Comparison of ENCODE assay signal across 19 cellular contexts in genomic region chr13:100483836-100484381, GRCh38.
A peak's percentile ranks its signal among the peaks of the same experiment; 100 is the strongest.
DNase-seq lines count a peak whose midpoint lies in the region; ATAC-seq, FAIRE-seq and TF ChIP-seq lines count a peak whose summit lies in the region.
"Had no signal": no experiment of that assay in that cellular context is flagged by ENCODE, and none has a peak within 500 bp of the region (broad histone marks: within the 10 kb centered on the region; RNA-seq: fewer than 3 reads in every experiment).

No MANE protein-coding gene starts in this region.

- no peaks in the 10 kb centered on the region for H3K36me3 ChIP-seq in CD8-positive, alpha-beta T cell (ENCODE audit: insufficient read depth, low read length)
- no peaks in the 10 kb centered on the region for H3K36me3 ChIP-seq in endothelial cell of umbilical vein (ENCODE audit: control insufficient read depth in 2 of 2, extremely low read depth in 1 of 2, insufficient read depth in 2 of 2, low read length in 2 of 2)
- H3K36me3 ChIP-seq: left ventricle myocardium inferior, ovary had no signal

- no TSS peak for BruUV-seq in endothelial cell of umbilical vein (replicated peaks; lab: Mats Ljungman, UMichigan)

- H3K27ac ChIP-seq in CD8-positive, alpha-beta T cell (ENCODE audit: low read depth, low read length): no peak overlapping the region
- H3K27ac ChIP-seq in endothelial cell of umbilical vein (ENCODE audit: insufficient read depth, low read depth, low read length): no peak overlapping the region
- H3K27ac ChIP-seq: epithelial cell of prostate, left ventricle myocardium inferior, ovary had no signal

- peaks cover 21% of the 10 kb centered on the region for H3K4me1 Mint-ChIP-seq in CD8-positive, alpha-beta T cell (ENCODE audit: low read depth)

- dilution Hi-C loops in endothelial cell of umbilical vein (cut with MboI; ENCODE audit: extremely low pct_ligation_motif_present, low sequenced_read_pairs): no loop called here

- POLR2A ChIA-PET in CD8-positive, alpha-beta T cell (lab: Charles Lee): no interaction called here
- POLR2A ChIA-PET in endothelial cell of umbilical vein (lab: Charles Lee): no interaction called here

- CTCF ChIA-PET in CD8-positive, alpha-beta T cell (lab: Charles Lee): interaction anchor here (1.1 kb wide), 1 partner anchor 30 kb away, joined by 3 read pairs; no protein-coding TSS in a partner anchor
- CTCF ChIA-PET in endothelial cell of umbilical vein (lab: Charles Lee): interaction anchor here (1.0 to 1.5 kb wide), 3 partner anchors 30 to 248 kb away, joined by 3 to 4 read pairs (median 3); no protein-coding TSS in a partner anchor

- DNase-seq in CD8-positive, alpha-beta T cell: no peak
- DNase-seq in NCI-H2227 (lab: John Stamatoyannopoulos, UW; ENCODE audit: unreplicated experiment) (peak; percentile 58), endothelial cell of umbilical vein (ENCODE audit: low read depth, low spot score) (peak; percentile 57), NCI-H2196 (lab: John Stamatoyannopoulos, UW; ENCODE audit: unreplicated experiment) (no peak)
- DNase-seq: activated B cell treated with CpG ODN at 0.5 μM for 24 hours; IMR-90; left ventricle myocardium inferior; NCI-H345; ovary; SIG-M5; stimulated activated CD4-positive, alpha-beta T cell treated with anti-CD3 and anti-CD28 coated beads, Interleukin-4, amount 100 ng/mL, for 24 hours; T-helper 17 cell had no signal

- no peaks in the 10 kb centered on the region for H3K27me3 Mint-ChIP-seq in CD8-positive, alpha-beta T cell (ENCODE audit: low read depth)
- H3K27me3 Mint-ChIP-seq: activated B cell treated with CpG ODN at 0.5 μM for 24 hours, T-helper 17 cell had no signal

- no peaks in the 10 kb centered on the region for H3K27me3 ChIP-seq in CD8-positive, alpha-beta T cell (ENCODE audit: insufficient read depth, low read length)
- H3K27me3 ChIP-seq in endothelial cell of umbilical vein (ENCODE audit: control insufficient read depth in 2 of 2, insufficient read depth in 2 of 2, low read length in 2 of 2): no peaks in the 10 kb centered on the region
- H3K27me3 ChIP-seq: ovary had no signal

- no peak overlapping the region for H2AFZ ChIP-seq in endothelial cell of umbilical vein (ENCODE audit: low read depth, low read length)

- no peaks in the 10 kb centered on the region for H3K4me1 ChIP-seq in CD8-positive, alpha-beta T cell (ENCODE audit: insufficient read depth, low read length)
- peaks cover 7% of the 10 kb centered on the region for H3K4me1 ChIP-seq in endothelial cell of umbilical vein (ENCODE audit: control insufficient read depth, extremely low read depth, insufficient read depth, low read length)

- ATAC-seq in CD8-positive, alpha-beta T cell: no peak
- ATAC-seq in GM18498 (IDR thresholded peaks at IDR 0.05; ENCODE audit: unreplicated experiment): no peak
- no peak for ATAC-seq in HG03571 (IDR thresholded peaks at IDR 0.05; ENCODE audit: unreplicated experiment)
- ATAC-seq: T-helper 17 cell had no signal

- H3K4me3 ChIP-seq in CD8-positive, alpha-beta T cell (ENCODE audit: low read depth, low read length): no peak overlapping the region
- H3K4me3 ChIP-seq in endothelial cell of umbilical vein (replicated peaks in 1 of 3; ENCODE audit: insufficient read depth in 1 of 3, low read depth in 1 of 3, low read length in 3 of 3): no peak overlapping the region
- H3K4me3 ChIP-seq: left ventricle myocardium inferior, ovary had no signal

- no peaks in the 10 kb centered on the region for H4K20me1 ChIP-seq in endothelial cell of umbilical vein (replicated peaks; ENCODE audit: control insufficient read depth, extremely low read depth, insufficient read depth, low read length)

- no peak overlapping the region for H3K9ac ChIP-seq in endothelial cell of umbilical vein (replicated peaks; ENCODE audit: extremely low read depth, insufficient read depth, low read length)

- FAIRE-seq in A204.1 (lab: Jason Lieb, UNC) (peak; percentile 74), endothelial cell of umbilical vein (lab: Jason Lieb, UNC) (peak; percentile 77)
- FAIRE-seq: colon, frontal cortex, H1 had no signal

- H3K9me3 Mint-ChIP-seq in CD8-positive, alpha-beta T cell: no peaks in the 10 kb centered on the region
- H3K9me3 Mint-ChIP-seq: activated B cell treated with CpG ODN at 0.5 μM for 24 hours had no signal

- no peaks in the 10 kb centered on the region for H3K79me2 ChIP-seq in endothelial cell of umbilical vein (ENCODE audit: control insufficient read depth, insufficient read depth, low read length)

- H3K4me3 Mint-ChIP-seq in CD8-positive, alpha-beta T cell: peak overlapping the region; percentile 35
- H3K4me3 Mint-ChIP-seq: activated B cell treated with CpG ODN at 0.5 μM for 24 hours, T-helper 17 cell had no signal

- peak overlapping the region; percentile 64 for H3K4me2 ChIP-seq in endothelial cell of umbilical vein (ENCODE audit: insufficient read depth, low read length)

- no peak for TF ChIP-seq CTCF in CD8-positive, alpha-beta T cell (IDR thresholded peaks at IDR 0.05)
- TF ChIP-seq CTCF in endothelial cell of umbilical vein (IDR thresholded peaks at IDR 0.05; ENCODE audit: extremely low read depth in 1 of 2, insufficient read depth in 1 of 2, low read depth in 1 of 2, low read length in 2 of 2): no peak

- TF ChIP-seq POLR2A in endothelial cell of umbilical vein (IDR thresholded peaks at IDR 0.05; ENCODE audit: low read depth, low read length): no peak

- H3K9me3 ChIP-seq in CD8-positive, alpha-beta T cell (ENCODE audit: low read length): no peaks in the 10 kb centered on the region
- H3K9me3 ChIP-seq in endothelial cell of umbilical vein (replicated peaks; ENCODE audit: control insufficient read depth, insufficient read depth, low read length): no peaks in the 10 kb centered on the region
- H3K9me3 ChIP-seq: left ventricle myocardium inferior, ovary had no signal

- H3K36me3 Mint-ChIP-seq in CD8-positive, alpha-beta T cell: no peaks in the 10 kb centered on the region

- intact Hi-C loops in CD8-positive, alpha-beta T cell (cut with DNase I, micrococcal nuclease): no loop called here
- intact Hi-C loops in endothelial cell of umbilical vein (cut with micrococcal nuclease): loop anchor here (5.0 kb wide), 1 partner anchor 92 kb away; no protein-coding TSS in a partner anchor

- peak overlapping the region; percentile 25 for H3K27ac Mint-ChIP-seq in CD8-positive, alpha-beta T cell
- H3K27ac Mint-ChIP-seq: activated B cell treated with CpG ODN at 0.5 μM for 24 hours, T-helper 17 cell had no signal

- H3K9me1 ChIP-seq in endothelial cell of umbilical vein (replicated peaks; ENCODE audit: control insufficient read depth, extremely low read depth, insufficient read depth, low read length): no peaks in the 10 kb centered on the region

TF ChIP-seq in endothelial cell of umbilical vein, 7 proteins besides CTCF, POLR2A, EP300 and RAD21:
- TF ChIP-seq, protein P1, sequence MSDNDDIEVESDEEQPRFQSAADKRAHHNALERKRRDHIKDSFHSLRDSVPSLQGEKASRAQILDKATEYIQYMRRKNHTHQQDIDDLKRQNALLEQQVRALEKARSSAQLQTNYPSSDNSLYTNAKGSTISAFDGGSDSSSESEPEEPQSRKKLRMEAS (IDR thresholded peaks at IDR 0.05; ENCODE audit: insufficient read depth, insufficient read length): no peak
- no peak for TF ChIP-seq JUN (IDR thresholded peaks at IDR 0.05; ENCODE audit: borderline replicate concordance, insufficient read depth, insufficient read length, low read depth)

Comparison
In these comparisons a context has a peak if more than half of its experiments do, and no peak if none do; other contexts are left out.
1. DNase-seq: peak in NCI-H2227 (single experiment) and endothelial cell of umbilical vein (single experiment); none in CD8-positive, alpha-beta T cell (0 of 7) and NCI-H2196 (single experiment).